23 cellular contexts compared by ENCODE assay signal in genomic region chr2:228705331-228705730, GRCh38.
"Had no signal": no experiment of that assay in that cellular context is flagged by ENCODE, and none has a peak within 500 bp of the region (broad histone marks: within the 10 kb centered on the region; RNA-seq: fewer than 3 reads in every experiment).

No MANE protein-coding gene starts in this region.

- H3K4me1 ChIP-seq: colonic mucosa, esophagus squamous epithelium, gastroesophageal sphincter, heart left ventricle, thyroid gland had no signal

- DNase-seq: activated B cell treated with CpG ODN at 0.5 μM for 24 hours; activated CD4-positive, alpha-beta T cell treated with anti-CD3 and anti-CD28 coated beads for 36 hours; activated CD4-positive, alpha-beta T cell treated with anti-CD3 and anti-CD28 coated beads, Interleukin-2, amount 50 U/mL, for 4 hours; activated CD8-positive, alpha-beta memory T cell treated with anti-CD3 and anti-CD28 coated beads, Interleukin-2, amount 50 U/mL, for 48 hours; activated naive CD4-positive, alpha-beta T cell treated with Interleukin-2 at 50 U/mL for 16 hours; activated naive CD8-positive, alpha-beta T cell treated with anti-CD3 and anti-CD28 coated beads for 36 hours; activated T-cell treated with anti-CD3 and anti-CD28 coated beads, Interleukin-2, amount 50 U/mL, for 48 hours; colonic mucosa; dorsolateral prefrontal cortex; esophagus squamous epithelium; heart left ventricle; left cardiac atrium; mucosa of descending colon; stimulated activated CD4-positive, alpha-beta T cell treated with anti-CD3 and anti-CD28 coated beads, Interleukin-12 subunit alpha, Interleukin-12 subunit beta, amount 100 ng/mL, for 4 hours; stimulated activated CD4-positive, alpha-beta T cell treated with anti-CD3 and anti-CD28 coated beads, Interleukin-4, amount 100 ng/mL, for 4 hours; substantia nigra; T1000; thyroid gland had no signal

- H3K4me3 Mint-ChIP-seq: activated B cell treated with CpG ODN at 0.5 μM for 24 hours; activated CD4-positive, alpha-beta T cell treated with anti-CD3 and anti-CD28 coated beads for 36 hours; activated naive CD8-positive, alpha-beta T cell treated with anti-CD3 and anti-CD28 coated beads for 36 hours; memory B cell; stimulated activated naive CD8-positive, alpha-beta T cell treated with anti-CD3 and anti-CD28 coated beads, Interleukin-15, Interleukin-2, amounts not matched to agents 100 ng/mL and 50 ng/mL, for 24 hours; T-helper 1 cell treated with Interleukin-12 subunit alpha and Interleukin-12 subunit beta and Interleukin-4 antibody, amounts not matched to agents 30 μg/mL and 1 μg/mL, for 36 hours had no signal

- ATAC-seq: activated CD4-positive, alpha-beta T cell treated with anti-CD3 and anti-CD28 coated beads for 36 hours; gastroesophageal sphincter; heart left ventricle; left cardiac atrium; mucosa of descending colon had no signal

- H3K9me3 ChIP-seq: colonic mucosa, esophagus squamous epithelium, gastroesophageal sphincter, heart left ventricle, mucosa of descending colon, thyroid gland had no signal

- H3K4me3 ChIP-seq: colonic mucosa, dorsolateral prefrontal cortex, esophagus squamous epithelium, gastroesophageal sphincter, heart left ventricle, mucosa of descending colon, thyroid gland had no signal

- H3K36me3 Mint-ChIP-seq: activated naive CD8-positive, alpha-beta T cell treated with anti-CD3 and anti-CD28 coated beads for 36 hours; memory B cell had no signal

- H3K27me3 ChIP-seq: colonic mucosa, esophagus squamous epithelium, gastroesophageal sphincter, heart left ventricle, thyroid gland had no signal

- H3K27ac ChIP-seq: colonic mucosa, dorsolateral prefrontal cortex, esophagus squamous epithelium, gastroesophageal sphincter, heart left ventricle, thyroid gland had no signal

- H3K27me3 Mint-ChIP-seq: activated B cell treated with CpG ODN at 0.5 μM for 24 hours; activated CD4-positive, alpha-beta T cell treated with anti-CD3 and anti-CD28 coated beads for 36 hours; activated naive CD8-positive, alpha-beta T cell treated with anti-CD3 and anti-CD28 coated beads for 36 hours; memory B cell; stimulated activated naive CD8-positive, alpha-beta T cell treated with anti-CD3 and anti-CD28 coated beads, Interleukin-15, Interleukin-2, amounts not matched to agents 100 ng/mL and 50 ng/mL, for 24 hours had no signal

- H3K27ac Mint-ChIP-seq: activated B cell treated with CpG ODN at 0.5 μM for 24 hours; activated CD4-positive, alpha-beta T cell treated with anti-CD3 and anti-CD28 coated beads for 36 hours; activated naive CD8-positive, alpha-beta T cell treated with anti-CD3 and anti-CD28 coated beads for 36 hours; memory B cell; progenitor cell of endocrine pancreas; stimulated activated naive CD8-positive, alpha-beta T cell treated with anti-CD3 and anti-CD28 coated beads, Interleukin-15, Interleukin-2, amounts not matched to agents 100 ng/mL and 50 ng/mL, for 24 hours; T-helper 1 cell treated with Interleukin-12 subunit alpha and Interleukin-12 subunit beta and Interleukin-4 antibody, amounts not matched to agents 30 μg/mL and 1 μg/mL, for 36 hours had no signal

- H3K4me1 Mint-ChIP-seq: activated B cell treated with CpG ODN at 0.5 μM for 24 hours; activated CD4-positive, alpha-beta T cell treated with anti-CD3 and anti-CD28 coated beads for 36 hours; activated naive CD8-positive, alpha-beta T cell treated with anti-CD3 and anti-CD28 coated beads for 36 hours; memory B cell had no signal

- H3K9me3 Mint-ChIP-seq: activated naive CD8-positive, alpha-beta T cell treated with anti-CD3 and anti-CD28 coated beads for 36 hours; T-helper 1 cell treated with Interleukin-12 subunit alpha and Interleukin-12 subunit beta and Interleukin-4 antibody, amounts not matched to agents 30 μg/mL and 1 μg/mL, for 36 hours had no signal

- H3K36me3 ChIP-seq: colonic mucosa, esophagus squamous epithelium, gastroesophageal sphincter, heart left ventricle, thyroid gland had no signal
